12 cellular contexts compared by ENCODE assay signal in the genomic region with DNA sequence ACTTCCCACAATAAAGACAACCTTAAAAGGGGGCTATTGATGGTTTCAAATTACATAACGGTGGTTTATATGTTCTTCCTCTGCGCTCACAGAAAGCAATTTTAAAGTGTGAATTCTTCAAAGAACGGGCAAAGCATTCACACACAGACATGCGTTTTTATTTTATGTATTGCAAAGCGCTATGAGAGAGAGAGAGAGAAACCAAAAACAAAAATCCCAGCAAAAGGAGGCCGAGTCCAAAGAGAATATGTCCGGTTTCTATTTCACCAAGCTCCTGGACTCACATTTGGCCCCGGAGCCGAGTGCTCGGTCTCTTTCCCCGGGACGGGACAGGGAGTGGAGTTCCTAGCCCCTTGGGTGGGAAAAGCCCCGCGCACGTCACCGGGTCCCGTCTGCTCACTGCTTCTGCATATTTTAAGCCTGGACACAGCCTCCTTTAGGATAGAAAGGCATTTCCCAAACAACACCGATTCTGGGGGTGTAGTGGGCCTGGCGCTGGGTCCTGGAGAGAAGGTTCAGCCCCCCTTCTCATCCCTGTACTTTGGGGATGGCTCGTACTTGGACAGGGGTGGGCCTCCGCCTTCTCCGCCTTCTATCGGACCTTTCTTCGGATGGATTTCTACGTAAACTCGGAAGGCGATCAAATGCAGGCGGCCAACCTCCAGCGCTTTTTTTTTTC. TPM values are rescaled to one million over a fixed set of nuclear protein-coding genes. Genes with fewer than 3 reads are reported as not detected.
A peak's percentile ranks its signal among the peaks of the same experiment; 100 is the strongest.
DNase-seq lines count a peak whose midpoint lies in the region; ATAC-seq and TF ChIP-seq lines count a peak whose summit lies in the region.
"Had no signal": no experiment of that assay in that cellular context is flagged by ENCODE, and none has a peak within 500 bp of the region (broad histone marks: within the 10 kb centered on the region; RNA-seq: fewer than 3 reads in every experiment).

No MANE protein-coding gene starts in this region.

- H3K9ac ChIP-seq in BLaER1 = no peak overlapping the region
- no peak overlapping the region for H3K9ac ChIP-seq in HCT116 (ENCODE audit: low read length)

- H3K36me3 Mint-ChIP-seq in osteocyte (ENCODE audit: unreplicated experiment) = no peaks in the 10 kb centered on the region

- peaks cover 31% of the 10 kb centered on the region for H3K4me1 Mint-ChIP-seq in osteocyte (ENCODE audit: unreplicated experiment)

- H3K4me1 ChIP-seq in BLaER1 (0 out of 2 replicates have a peak, but pooled peaks cover 15% of the 10 kb centered on the region), HCT116 (ENCODE audit: control insufficient read depth in 1 of 2, insufficient read depth in 2 of 2, low read length in 2 of 2) (peaks cover 2 to 21% of the 10 kb centered on the region in 2 experiments; a peak in 3 of 4 replicates), esophagus muscularis mucosa (peaks cover 34 to 57% (median 53%) of the 10 kb centered on the region in 4 donors)

- TF ChIP-seq POLR2A in HCT116 (IDR thresholded peaks at IDR 0.05; ENCODE audit: borderline replicate concordance, extremely low read depth, insufficient read depth, insufficient read length) (no peak), esophagus muscularis mucosa (IDR thresholded peaks at IDR 0.05; ENCODE audit: low read depth) (no peak)

- 0 out of 2 replicates have a peak overlapping the region, but pooled peaks have one; percentile 3 for H3K4me3 ChIP-seq in BLaER1
- H3K4me3 ChIP-seq in HCT116 (replicated peaks in 1 of 2; ENCODE audit: low read depth in 1 of 2, low read length in 2 of 2) = no peak overlapping the region
- H3K4me3 ChIP-seq in esophagus muscularis mucosa = peak overlapping the region; percentile 22 to 47 (median 30)

- no peak for TF ChIP-seq CTCF in HCT116 (IDR thresholded peaks at IDR 0.05 in 2 of 3, conservative IDR thresholded peaks at IDR 0.05 in 1 of 3; ENCODE audit: borderline replicate concordance in 1 of 3, insufficient read depth in 1 of 3, low read depth in 2 of 3, low read length in 2 of 3)
- TF ChIP-seq CTCF in esophagus muscularis mucosa (IDR thresholded peaks at IDR 0.05) = no peak
- no peak for TF ChIP-seq CTCF in osteocyte (IDR thresholded peaks at IDR 0.05)

- H3K27ac Mint-ChIP-seq in osteocyte (ENCODE audit: unreplicated experiment) = no peak overlapping the region

- H3K9me2 ChIP-seq in HCT116 (ENCODE audit: insufficient read depth) = no peaks in the 10 kb centered on the region

- H4K20me1 ChIP-seq in BLaER1 (peaks cover 41% of the 10 kb centered on the region), HCT116 (ENCODE audit: insufficient read depth) (no peaks in the 10 kb centered on the region)

- intact Hi-C loops in HCT116 (cut with micrococcal nuclease) (loop anchor here (2.0 to 5.0 kb wide), 5 partner anchors 53 to 523 kb away; a partner anchor contains a TSS), esophagus muscularis mucosa (cut with DNase I) (no loop called here)

- H3K79me2 ChIP-seq in HCT116 (ENCODE audit: insufficient read depth, low read length) = no peaks in the 10 kb centered on the region

- RAD21 ChIA-PET in HCT116 (lab: Charles Lee; ENCODE audit: low non-redundant PET in 1 of 2, low total read pairs in 2 of 2, uncharacterized antibody in 2 of 2, unreplicated experiment in 2 of 2) = interaction anchor here in 1 of 2 experiments (0.7 to 4.8 kb wide), 2 partner anchors 358 to 368 kb away, joined by 5 to 30 read pairs; no protein-coding TSS in a partner anchor

- H3K4me3 Mint-ChIP-seq in osteocyte (ENCODE audit: unreplicated experiment) = peak overlapping the region; percentile 47

- H3K27me3 ChIP-seq in BLaER1 = peaks cover 100% of the 10 kb centered on the region
- H3K27me3 ChIP-seq in HCT116 (ENCODE audit: insufficient read depth, low read length) = 0 out of 2 replicates have a peak, but pooled peaks cover 8% of the 10 kb centered on the region
- peaks cover 29 to 100% (median 86%) of the 10 kb centered on the region in 4 donors for H3K27me3 ChIP-seq in esophagus muscularis mucosa

- H3K27ac ChIP-seq in BLaER1 (no peak overlapping the region), HCT116 (ENCODE audit: low read depth, low read length) (no peak overlapping the region), esophagus muscularis mucosa (replicated peaks in 1 of 4) (no peak overlapping the region)

- 6% methylated on average over 29 of the region's 29 CpGs for WGBS in esophagus muscularis mucosa

- BruUV-seq in HCT116 (replicated peaks; lab: Mats Ljungman, UMichigan) = no TSS peak

- H3K4me2 ChIP-seq in BLaER1 (peak overlapping the region; percentile 53), HCT116 (ENCODE audit: low read length) (peak overlapping the region; percentile 63)

- H3K27me3 Mint-ChIP-seq in osteocyte (ENCODE audit: unreplicated experiment) = peaks cover 84% of the 10 kb centered on the region

- CTCF ChIA-PET in HCT116 (lab: Charles Lee) = interaction anchor here (0.8 to 17.7 kb wide), 8 partner anchors 10 to 538 kb away, joined by 3 to 629 read pairs (median 6); a partner anchor contains a TSS

- DNase-seq in HCT116 (ENCODE audit: low read depth, low spot score) (no peak), esophagus muscularis mucosa (ENCODE audit: extremely low spot score) (no peak), osteocyte (ENCODE audit: extremely low spot score, unreplicated experiment) (no peak)
- no peak for DNase-seq in activated effector memory CD4-positive, alpha-beta T cell treated with anti-CD3 and anti-CD28 coated beads, Interleukin-2, amount 50 U/mL, for 16 hours
- DNase-seq in stimulated activated CD4-positive, alpha-beta T cell treated with anti-CD3 and anti-CD28 coated beads, Interleukin-15, amount 100 ng/mL, for 24 hours = no peak
- DNase-seq: activated CD4-positive, alpha-beta T cell treated with anti-CD3 and anti-CD28 coated beads, Interleukin-2, amount 50 U/mL, for 4 hours; DND-41; left cardiac atrium had no signal

- H3K9me3 ChIP-seq in BLaER1 = peaks cover 19% of the 10 kb centered on the region
- no peaks in the 10 kb centered on the region for H3K9me3 ChIP-seq in HCT116 (ENCODE audit: control insufficient read depth in 1 of 2, insufficient read depth in 1 of 2, low read depth in 1 of 2, low read length in 2 of 2)
- no peaks in the 10 kb centered on the region for H3K9me3 ChIP-seq in esophagus muscularis mucosa

- peak overlapping the region; percentile 76 for H2AFZ ChIP-seq in HCT116 (ENCODE audit: low read depth, low read length, poor library complexity, severe bottlenecking)

- H3K9me3 Mint-ChIP-seq in osteocyte (ENCODE audit: unreplicated experiment) = no peaks in the 10 kb centered on the region

- H3K36me3 ChIP-seq in BLaER1 = no peaks in the 10 kb centered on the region
- no peaks in the 10 kb centered on the region for H3K36me3 ChIP-seq in HCT116 (ENCODE audit: control insufficient read depth in 1 of 2, insufficient read depth in 2 of 2, low read length in 2 of 2)
- H3K36me3 ChIP-seq in esophagus muscularis mucosa = no peaks in the 10 kb centered on the region

- TF ChIP-seq EP300 in esophagus muscularis mucosa (IDR thresholded peaks at IDR 0.05) = no peak

- ATAC-seq in HCT116 = no peak
- no peak for ATAC-seq in GM21390 (IDR thresholded peaks at IDR 0.05; ENCODE audit: unreplicated experiment)
- ATAC-seq in GM18867 (IDR thresholded peaks at IDR 0.05; ENCODE audit: unreplicated experiment) = no peak

- POLR2A ChIA-PET in HCT116 (lab: Charles Lee) = interaction anchor here (1.1 kb wide), 1 partner anchor 368 kb away, joined by 4 read pairs; no protein-coding TSS in a partner anchor

- no peak for TF ChIP-seq RAD21 in HCT116 (IDR thresholded peaks at IDR 0.05; ENCODE audit: low read depth)

TF ChIP-seq in HCT116, 20 proteins besides CTCF, POLR2A, EP300 and RAD21:
- TF ChIP-seq POLR2AphosphoS5 (IDR thresholded peaks at IDR 0.05; ENCODE audit: low read depth, low read length) (no peak), TCF7L2 (IDR thresholded peaks at IDR 0.05; ENCODE audit: borderline replicate concordance, extremely low read depth, insufficient read depth, insufficient read length) (no peak), YY1 (IDR thresholded peaks at IDR 0.05; ENCODE audit: extremely low read depth, insufficient replicate concordance, low read depth, low read length) (no peak), SP1 (IDR thresholded peaks at IDR 0.05; ENCODE audit: low read depth) (no peak), ZFX (IDR thresholded peaks at IDR 0.05) (no peak), SRF (IDR thresholded peaks at IDR 0.05; ENCODE audit: low read depth) (no peak), ELF1 (IDR thresholded peaks at IDR 0.05; ENCODE audit: borderline replicate concordance, low read depth) (no peak)
- TF ChIP-seq, protein P1, sequence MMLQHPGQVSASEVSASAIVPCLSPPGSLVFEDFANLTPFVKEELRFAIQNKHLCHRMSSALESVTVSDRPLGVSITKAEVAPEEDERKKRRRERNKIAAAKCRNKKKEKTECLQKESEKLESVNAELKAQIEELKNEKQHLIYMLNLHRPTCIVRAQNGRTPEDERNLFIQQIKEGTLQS (IDR thresholded peaks at IDR 0.05) = no peak
- TF ChIP-seq, protein P2, sequence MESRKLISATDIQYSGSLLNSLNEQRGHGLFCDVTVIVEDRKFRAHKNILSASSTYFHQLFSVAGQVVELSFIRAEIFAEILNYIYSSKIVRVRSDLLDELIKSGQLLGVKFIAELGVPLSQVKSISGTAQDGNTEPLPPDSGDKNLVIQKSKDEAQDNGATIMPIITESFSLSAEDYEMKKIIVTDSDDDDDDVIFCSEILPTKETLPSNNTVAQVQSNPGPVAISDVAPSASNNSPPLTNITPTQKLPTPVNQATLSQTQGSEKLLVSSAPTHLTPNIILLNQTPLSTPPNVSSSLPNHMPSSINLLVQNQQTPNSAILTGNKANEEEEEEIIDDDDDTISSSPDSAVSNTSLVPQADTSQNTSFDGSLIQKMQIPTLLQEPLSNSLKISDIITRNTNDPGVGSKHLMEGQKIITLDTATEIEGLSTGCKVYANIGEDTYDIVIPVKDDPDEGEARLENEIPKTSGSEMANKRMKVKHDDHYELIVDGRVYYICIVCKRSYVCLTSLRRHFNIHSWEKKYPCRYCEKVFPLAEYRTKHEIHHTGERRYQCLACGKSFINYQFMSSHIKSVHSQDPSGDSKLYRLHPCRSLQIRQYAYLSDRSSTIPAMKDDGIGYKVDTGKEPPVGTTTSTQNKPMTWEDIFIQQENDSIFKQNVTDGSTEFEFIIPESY (IDR thresholded peaks at IDR 0.05; ENCODE audit: extremely low read depth, insufficient replicate concordance, low read length) = no peak

RNA-seq across cellular contexts. Expression of a gene that starts 26.9 kb away (rescaled TPM):
- total RNA-seq in HCT116 (2021; ENCODE audit: unreplicated experiment) (not detected), esophagus muscularis mucosa (not detected), osteocyte (3.2 and 4.0 TPM in 2 replicates)
- not detected in 2 replicates for polyA plus RNA-seq in HCT116 (2012)
- total RNA-seq: left cardiac atrium had no signal
- polyA plus RNA-seq: adipose tissue had no signal

RNA-seq across cellular contexts. Expression of a gene that starts 32.3 kb away (rescaled TPM):
- total RNA-seq in HCT116 (2021; ENCODE audit: unreplicated experiment) (not detected), esophagus muscularis mucosa (not detected), osteocyte (not detected in 2 replicates)
- polyA plus RNA-seq in HCT116 (2012) = not detected in 2 replicates
- total RNA-seq: left cardiac atrium had no signal
- polyA plus RNA-seq: adipose tissue had no signal

Comparison
In these comparisons a context has a peak if more than half of its experiments do, and no peak if none do; other contexts are left out.
1. H3K4me3 ChIP-seq: peak in BLaER1 (single experiment) and esophagus muscularis mucosa (4 of 4); none in HCT116 (0 of 2).